ENCODE assay signal across 1 cellular context in the genomic region with DNA sequence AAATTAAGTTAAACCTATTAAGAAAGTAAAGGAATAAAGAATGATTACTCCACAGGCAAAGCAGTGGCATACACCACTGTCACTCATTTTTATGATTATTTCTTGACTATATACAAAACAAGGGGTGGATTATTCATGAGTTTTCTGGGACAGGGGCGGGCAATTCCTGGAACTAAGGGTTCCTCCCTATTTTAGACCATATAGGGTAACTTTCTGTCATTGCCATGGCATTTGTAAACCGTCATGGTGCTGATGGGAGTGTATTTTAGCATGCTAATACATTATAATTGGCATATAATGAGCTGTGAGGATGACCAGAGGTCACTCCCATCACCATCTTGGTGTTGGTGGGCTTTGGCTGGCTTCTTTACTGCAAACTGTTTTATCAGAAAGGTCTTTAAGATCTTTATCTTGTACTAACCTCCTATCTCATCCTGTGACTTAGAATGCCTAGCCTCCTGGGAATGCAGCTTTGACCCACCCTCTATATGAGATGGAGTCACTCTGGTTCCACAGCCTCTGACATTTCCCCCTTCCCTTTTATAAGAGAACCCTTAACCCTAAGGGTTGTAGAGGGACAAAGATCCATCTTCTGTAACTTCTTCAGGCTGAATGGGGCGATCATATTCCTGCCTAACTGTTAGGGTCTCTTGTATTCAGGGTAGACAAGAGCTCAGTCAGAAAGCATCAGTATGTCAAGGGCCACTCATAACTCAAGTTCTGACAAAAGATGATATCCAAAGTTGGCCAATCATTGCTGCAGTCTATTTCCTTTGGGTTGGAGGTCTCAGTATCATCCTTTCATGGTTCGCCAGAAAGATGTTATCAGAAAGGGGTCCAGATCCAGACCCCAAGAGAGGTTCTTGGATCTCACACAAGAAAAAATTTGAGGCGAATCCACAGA.
A peak's percentile ranks its signal among the peaks of the same experiment; 100 is the strongest.
TF ChIP-seq lines count a peak whose summit lies in the region.

No MANE protein-coding gene starts in this region.

TF ChIP-seq in K562, 482 proteins besides CTCF, POLR2A, EP300 and RAD21 (continued from another document and continues in another):
- TF ChIP-seq ARID3B (CRISPR knock-in tag; IDR thresholded peaks at IDR 0.05; ENCODE audit: borderline replicate concordance) (peak; percentile 97), BRCA1 (IDR thresholded peaks at IDR 0.05) (no peak), BRCA1 (CRISPR knock-in tag; IDR thresholded peaks at IDR 0.05) (no peak), ZC3H4 (CRISPR knock-in tag; IDR thresholded peaks at IDR 0.05; ENCODE audit: borderline replicate concordance) (no peak), ZNF444 (CRISPR knock-in tag; IDR thresholded peaks at IDR 0.05) (peak; percentile 78), ZBTB12 (CRISPR knock-in tag; IDR thresholded peaks at IDR 0.05) (peak; percentile 83), ZFP1 (CRISPR knock-in tag; IDR thresholded peaks at IDR 0.05) (peak; percentile 90), ZNF134 (CRISPR knock-in tag; conservative IDR thresholded peaks at IDR 0.05) (peak; percentile 81), HMGN3 (IDR thresholded peaks at IDR 0.05; ENCODE audit: borderline replicate concordance, extremely low read depth, insufficient read length, low read depth, low read length) (no peak), CTBP1 (IDR thresholded peaks at IDR 0.05; ENCODE audit: borderline replicate concordance) (peak; percentile 51; the same call in 1 of the 2 replicates), ZNF766 (CRISPR knock-in tag; conservative IDR thresholded peaks at IDR 0.05) (peak; percentile 95), ZKSCAN3 (CRISPR knock-in tag; IDR thresholded peaks at IDR 0.05) (peak; percentile 63), KLF6 (CRISPR knock-in tag; IDR thresholded peaks at IDR 0.05; ENCODE audit: borderline replicate concordance) (peak; percentile 97), HDAC3 (IDR thresholded peaks at IDR 0.05; ENCODE audit: borderline replicate concordance, partially characterized antibody) (no peak), BCL6 (CRISPR knock-in tag; IDR thresholded peaks at IDR 0.05) (peak; percentile 92), CLOCK (CRISPR knock-in tag; IDR thresholded peaks at IDR 0.05; ENCODE audit: borderline replicate concordance) (peak; percentile 89; the same call in 1 of the 2 replicates), SMAD4 (CRISPR knock-in tag; conservative IDR thresholded peaks at IDR 0.05) (peak; percentile 94), NFE2L1 (tag; IDR thresholded peaks at IDR 0.05; ENCODE audit: borderline replicate concordance, low read depth) (peak; percentile 67), SMARCC2 (IDR thresholded peaks at IDR 0.05; ENCODE audit: low read depth) (peak; percentile 48; the same call in 1 of the 2 replicates), FOXK2 (conservative IDR thresholded peaks at IDR 0.05 in 1 of 2, IDR thresholded peaks at IDR 0.05 in 1 of 2; ENCODE audit: low read depth in 2 of 2) (peak; percentile 52 to 60; a peak in 3 of 4 replicates), TCF15 (CRISPR knock-in tag; IDR thresholded peaks at IDR 0.05) (peak; percentile 94), TBP (optimal IDR thresholded peaks at IDR 0.05; ENCODE audit: low read depth, low read length) (no peak), ZNF717 (CRISPR knock-in tag; IDR thresholded peaks at IDR 0.05) (0 out of 2 replicates have a peak, but pooled peaks have one; percentile 83)
- TF ChIP-seq, protein P1, sequence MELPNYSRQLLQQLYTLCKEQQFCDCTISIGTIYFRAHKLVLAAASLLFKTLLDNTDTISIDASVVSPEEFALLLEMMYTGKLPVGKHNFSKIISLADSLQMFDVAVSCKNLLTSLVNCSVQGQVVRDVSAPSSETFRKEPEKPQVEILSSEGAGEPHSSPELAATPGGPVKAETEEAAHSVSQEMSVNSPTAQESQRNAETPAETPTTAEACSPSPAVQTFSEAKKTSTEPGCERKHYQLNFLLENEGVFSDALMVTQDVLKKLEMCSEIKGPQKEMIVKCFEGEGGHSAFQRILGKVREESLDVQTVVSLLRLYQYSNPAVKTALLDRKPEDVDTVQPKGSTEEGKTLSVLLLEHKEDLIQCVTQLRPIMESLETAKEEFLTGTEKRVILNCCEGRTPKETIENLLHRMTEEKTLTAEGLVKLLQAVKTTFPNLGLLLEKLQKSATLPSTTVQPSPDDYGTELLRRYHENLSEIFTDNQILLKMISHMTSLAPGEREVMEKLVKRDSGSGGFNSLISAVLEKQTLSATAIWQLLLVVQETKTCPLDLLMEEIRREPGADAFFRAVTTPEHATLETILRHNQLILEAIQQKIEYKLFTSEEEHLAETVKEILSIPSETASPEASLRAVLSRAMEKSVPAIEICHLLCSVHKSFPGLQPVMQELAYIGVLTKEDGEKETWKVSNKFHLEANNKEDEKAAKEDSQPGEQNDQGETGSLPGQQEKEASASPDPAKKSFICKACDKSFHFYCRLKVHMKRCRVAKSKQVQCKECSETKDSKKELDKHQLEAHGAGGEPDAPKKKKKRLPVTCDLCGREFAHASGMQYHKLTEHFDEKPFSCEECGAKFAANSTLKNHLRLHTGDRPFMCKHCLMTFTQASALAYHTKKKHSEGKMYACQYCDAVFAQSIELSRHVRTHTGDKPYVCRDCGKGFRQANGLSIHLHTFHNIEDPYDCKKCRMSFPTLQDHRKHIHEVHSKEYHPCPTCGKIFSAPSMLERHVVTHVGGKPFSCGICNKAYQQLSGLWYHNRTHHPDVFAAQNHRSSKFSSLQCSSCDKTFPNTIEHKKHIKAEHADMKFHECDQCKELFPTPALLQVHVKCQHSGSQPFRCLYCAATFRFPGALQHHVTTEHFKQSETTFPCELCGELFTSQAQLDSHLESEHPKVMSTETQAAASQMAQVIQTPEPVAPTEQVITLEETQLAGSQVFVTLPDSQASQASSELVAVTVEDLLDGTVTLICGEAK (IDR thresholded peaks at IDR 0.05), result no peak
- TF ChIP-seq, protein P1 (CRISPR knock-in tag; IDR thresholded peaks at IDR 0.05), result no peak
- TF ChIP-seq, protein P2, sequence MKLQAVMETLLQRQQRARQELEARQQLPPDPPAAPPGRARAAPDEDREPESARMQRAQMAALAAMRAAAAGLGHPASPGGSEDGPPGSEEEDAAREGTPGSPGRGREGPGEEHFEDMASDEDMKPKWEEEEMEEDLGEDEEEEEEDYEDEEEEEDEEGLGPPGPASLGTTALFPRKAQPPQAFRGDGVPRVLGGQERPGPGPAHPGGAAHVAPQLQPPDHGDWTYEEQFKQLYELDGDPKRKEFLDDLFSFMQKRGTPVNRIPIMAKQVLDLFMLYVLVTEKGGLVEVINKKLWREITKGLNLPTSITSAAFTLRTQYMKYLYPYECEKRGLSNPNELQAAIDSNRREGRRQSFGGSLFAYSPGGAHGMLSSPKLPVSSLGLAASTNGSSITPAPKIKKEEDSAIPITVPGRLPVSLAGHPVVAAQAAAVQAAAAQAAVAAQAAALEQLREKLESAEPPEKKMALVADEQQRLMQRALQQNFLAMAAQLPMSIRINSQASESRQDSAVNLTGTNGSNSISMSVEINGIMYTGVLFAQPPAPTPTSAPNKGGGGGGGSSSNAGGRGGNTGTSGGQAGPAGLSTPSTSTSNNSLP (IDR thresholded peaks at IDR 0.05; ENCODE audit: borderline replicate concordance, low read depth, low read length), result no peak
- TF ChIP-seq, protein P3, sequence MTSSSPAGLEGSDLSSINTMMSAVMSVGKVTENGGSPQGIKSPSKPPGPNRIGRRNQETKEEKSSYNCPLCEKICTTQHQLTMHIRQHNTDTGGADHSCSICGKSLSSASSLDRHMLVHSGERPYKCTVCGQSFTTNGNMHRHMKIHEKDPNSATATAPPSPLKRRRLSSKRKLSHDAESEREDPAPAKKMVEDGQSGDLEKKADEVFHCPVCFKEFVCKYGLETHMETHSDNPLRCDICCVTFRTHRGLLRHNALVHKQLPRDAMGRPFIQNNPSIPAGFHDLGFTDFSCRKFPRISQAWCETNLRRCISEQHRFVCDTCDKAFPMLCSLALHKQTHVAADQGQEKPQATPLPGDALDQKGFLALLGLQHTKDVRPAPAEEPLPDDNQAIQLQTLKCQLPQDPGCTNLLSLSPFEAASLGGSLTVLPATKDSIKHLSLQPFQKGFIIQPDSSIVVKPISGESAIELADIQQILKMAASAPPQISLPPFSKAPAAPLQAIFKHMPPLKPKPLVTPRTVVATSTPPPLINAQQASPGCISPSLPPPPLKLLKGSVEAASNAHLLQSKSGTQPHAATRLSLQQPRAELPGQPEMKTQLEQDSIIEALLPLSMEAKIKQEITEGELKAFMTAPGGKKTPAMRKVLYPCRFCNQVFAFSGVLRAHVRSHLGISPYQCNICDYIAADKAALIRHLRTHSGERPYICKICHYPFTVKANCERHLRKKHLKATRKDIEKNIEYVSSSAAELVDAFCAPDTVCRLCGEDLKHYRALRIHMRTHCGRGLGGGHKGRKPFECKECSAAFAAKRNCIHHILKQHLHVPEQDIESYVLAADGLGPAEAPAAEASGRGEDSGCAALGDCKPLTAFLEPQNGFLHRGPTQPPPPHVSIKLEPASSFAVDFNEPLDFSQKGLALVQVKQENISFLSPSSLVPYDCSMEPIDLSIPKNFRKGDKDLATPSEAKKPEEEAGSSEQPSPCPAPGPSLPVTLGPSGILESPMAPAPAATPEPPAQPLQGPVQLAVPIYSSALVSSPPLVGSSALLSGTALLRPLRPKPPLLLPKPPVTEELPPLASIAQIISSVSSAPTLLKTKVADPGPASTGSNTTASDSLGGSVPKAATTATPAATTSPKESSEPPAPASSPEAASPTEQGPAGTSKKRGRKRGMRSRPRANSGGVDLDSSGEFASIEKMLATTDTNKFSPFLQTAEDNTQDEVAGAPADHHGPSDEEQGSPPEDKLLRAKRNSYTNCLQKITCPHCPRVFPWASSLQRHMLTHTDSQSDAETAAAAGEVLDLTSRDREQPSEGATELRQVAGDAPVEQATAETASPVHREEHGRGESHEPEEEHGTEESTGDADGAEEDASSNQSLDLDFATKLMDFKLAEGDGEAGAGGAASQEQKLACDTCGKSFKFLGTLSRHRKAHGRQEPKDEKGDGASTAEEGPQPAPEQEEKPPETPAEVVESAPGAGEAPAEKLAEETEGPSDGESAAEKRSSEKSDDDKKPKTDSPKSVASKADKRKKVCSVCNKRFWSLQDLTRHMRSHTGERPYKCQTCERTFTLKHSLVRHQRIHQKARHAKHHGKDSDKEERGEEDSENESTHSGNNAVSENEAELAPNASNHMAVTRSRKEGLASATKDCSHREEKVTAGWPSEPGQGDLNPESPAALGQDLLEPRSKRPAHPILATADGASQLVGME (CRISPR knock-in tag; IDR thresholded peaks at IDR 0.05), result peak; percentile 99
